1 cellular context compared by ENCODE assay signal in genomic region chr5:54571462-54571861, GRCh38.
TF ChIP-seq lines count a peak whose summit lies in the region.

No MANE protein-coding gene starts in this region.

TF ChIP-seq in WTC11, 78 proteins besides CTCF, POLR2A, EP300 and RAD21 (continued from another document):
- TF ChIP-seq, protein P1, sequence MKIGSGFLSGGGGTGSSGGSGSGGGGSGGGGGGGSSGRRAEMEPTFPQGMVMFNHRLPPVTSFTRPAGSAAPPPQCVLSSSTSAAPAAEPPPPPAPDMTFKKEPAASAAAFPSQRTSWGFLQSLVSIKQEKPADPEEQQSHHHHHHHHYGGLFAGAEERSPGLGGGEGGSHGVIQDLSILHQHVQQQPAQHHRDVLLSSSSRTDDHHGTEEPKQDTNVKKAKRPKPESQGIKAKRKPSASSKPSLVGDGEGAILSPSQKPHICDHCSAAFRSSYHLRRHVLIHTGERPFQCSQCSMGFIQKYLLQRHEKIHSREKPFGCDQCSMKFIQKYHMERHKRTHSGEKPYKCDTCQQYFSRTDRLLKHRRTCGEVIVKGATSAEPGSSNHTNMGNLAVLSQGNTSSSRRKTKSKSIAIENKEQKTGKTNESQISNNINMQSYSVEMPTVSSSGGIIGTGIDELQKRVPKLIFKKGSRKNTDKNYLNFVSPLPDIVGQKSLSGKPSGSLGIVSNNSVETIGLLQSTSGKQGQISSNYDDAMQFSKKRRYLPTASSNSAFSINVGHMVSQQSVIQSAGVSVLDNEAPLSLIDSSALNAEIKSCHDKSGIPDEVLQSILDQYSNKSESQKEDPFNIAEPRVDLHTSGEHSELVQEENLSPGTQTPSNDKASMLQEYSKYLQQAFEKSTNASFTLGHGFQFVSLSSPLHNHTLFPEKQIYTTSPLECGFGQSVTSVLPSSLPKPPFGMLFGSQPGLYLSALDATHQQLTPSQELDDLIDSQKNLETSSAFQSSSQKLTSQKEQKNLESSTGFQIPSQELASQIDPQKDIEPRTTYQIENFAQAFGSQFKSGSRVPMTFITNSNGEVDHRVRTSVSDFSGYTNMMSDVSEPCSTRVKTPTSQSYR (CRISPR knock-in tag; IDR thresholded peaks at IDR 0.05) = no peak
- TF ChIP-seq FOXK1 (CRISPR knock-in tag; IDR thresholded peaks at IDR 0.05) (no peak), ATF2 (CRISPR knock-in tag; IDR thresholded peaks at IDR 0.05; ENCODE audit: borderline replicate concordance, low read depth) (no peak), ZNF263 (CRISPR knock-in tag; IDR thresholded peaks at IDR 0.05; ENCODE audit: low read depth) (no peak), GTF2I (CRISPR knock-in tag; conservative IDR thresholded peaks at IDR 0.05) (no peak), GRHL2 (CRISPR knock-in tag; IDR thresholded peaks at IDR 0.05; ENCODE audit: insufficient replicate concordance, severe bottlenecking) (no peak), ZNF121 (CRISPR knock-in tag; IDR thresholded peaks at IDR 0.05) (no peak), NR3C1 (CRISPR knock-in tag; conservative IDR thresholded peaks at IDR 0.05; ENCODE audit: low read depth) (no peak)
